ENCODE assay signal across 1 cellular context in the genomic region with DNA sequence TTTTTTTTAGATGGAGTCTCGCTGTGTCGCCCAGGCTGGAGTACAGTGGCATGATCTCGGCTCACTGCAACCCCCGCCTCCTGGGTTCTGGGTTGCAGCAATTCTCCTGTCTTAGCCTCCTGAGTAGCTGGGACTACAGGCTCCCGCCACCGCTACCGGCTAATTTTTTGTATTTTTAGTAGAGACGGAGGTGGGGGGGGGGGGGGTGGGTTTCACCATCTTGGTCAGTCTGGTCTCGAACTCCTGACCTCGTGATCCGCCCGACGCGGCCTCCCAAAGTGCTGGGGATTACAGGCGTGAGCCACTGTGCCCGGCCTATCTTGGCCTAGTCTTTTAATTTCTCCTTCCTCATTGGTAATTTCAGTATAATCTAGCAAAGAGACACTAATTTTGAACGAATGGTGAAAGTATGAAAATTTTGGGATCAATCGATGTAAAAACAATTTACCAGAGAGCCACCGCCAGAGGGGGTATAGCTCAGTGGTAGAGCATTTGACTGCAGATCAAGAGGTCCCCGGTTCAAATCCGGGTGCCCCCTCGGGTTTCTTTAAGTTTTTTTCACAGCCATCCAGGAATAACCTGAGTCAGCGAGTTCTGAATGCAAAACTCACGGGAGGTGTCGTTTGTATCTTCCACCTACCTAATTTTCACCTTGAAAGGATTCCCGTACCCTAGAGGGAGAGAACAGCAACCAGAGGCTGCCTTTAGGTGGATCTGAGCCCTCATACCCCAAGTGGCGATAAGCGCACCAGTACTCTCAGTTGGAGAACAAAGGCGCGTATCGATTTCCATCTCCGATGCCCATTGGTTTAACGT.
A peak's percentile ranks its signal among the peaks of the same experiment; 100 is the strongest.
TF ChIP-seq lines count a peak whose summit lies in the region.

No MANE protein-coding gene starts in this region.

TF ChIP-seq in GM12878, 131 proteins besides CTCF, POLR2A, EP300 and RAD21 (continued from another document):
- TF ChIP-seq, protein P1, sequence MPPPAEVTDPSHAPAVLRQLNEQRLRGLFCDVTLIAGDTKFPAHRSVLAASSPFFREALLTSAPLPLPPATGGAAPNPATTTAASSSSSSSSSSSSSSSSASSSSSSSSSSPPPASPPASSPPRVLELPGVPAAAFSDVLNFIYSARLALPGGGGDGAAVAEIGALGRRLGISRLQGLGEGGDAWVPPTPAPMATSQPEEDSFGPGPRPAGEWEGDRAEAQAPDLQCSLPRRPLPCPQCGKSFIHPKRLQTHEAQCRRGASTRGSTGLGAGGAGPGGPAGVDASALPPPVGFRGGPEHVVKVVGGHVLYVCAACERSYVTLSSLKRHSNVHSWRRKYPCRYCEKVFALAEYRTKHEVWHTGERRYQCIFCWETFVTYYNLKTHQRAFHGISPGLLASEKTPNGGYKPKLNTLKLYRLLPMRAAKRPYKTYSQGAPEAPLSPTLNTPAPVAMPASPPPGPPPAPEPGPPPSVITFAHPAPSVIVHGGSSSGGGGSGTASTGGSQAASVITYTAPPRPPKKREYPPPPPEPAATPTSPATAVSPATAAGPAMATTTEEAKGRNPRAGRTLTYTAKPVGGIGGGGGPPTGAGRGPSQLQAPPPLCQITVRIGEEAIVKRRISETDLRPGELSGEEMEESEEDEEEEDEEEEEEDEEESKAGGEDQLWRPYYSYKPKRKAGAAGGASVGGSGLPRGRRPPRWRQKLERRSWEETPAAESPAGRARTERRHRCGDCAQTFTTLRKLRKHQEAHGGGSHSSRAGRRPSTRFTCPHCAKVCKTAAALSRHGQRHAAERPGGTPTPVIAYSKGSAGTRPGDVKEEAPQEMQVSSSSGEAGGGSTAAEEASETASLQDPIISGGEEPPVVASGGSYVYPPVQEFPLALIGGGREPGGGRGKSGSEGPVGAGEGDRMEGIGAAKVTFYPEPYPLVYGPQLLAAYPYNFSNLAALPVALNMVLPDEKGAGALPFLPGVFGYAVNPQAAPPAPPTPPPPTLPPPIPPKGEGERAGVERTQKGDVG (CRISPR knock-in tag; IDR thresholded peaks at IDR 0.05), result no peak
- TF ChIP-seq, protein P2, sequence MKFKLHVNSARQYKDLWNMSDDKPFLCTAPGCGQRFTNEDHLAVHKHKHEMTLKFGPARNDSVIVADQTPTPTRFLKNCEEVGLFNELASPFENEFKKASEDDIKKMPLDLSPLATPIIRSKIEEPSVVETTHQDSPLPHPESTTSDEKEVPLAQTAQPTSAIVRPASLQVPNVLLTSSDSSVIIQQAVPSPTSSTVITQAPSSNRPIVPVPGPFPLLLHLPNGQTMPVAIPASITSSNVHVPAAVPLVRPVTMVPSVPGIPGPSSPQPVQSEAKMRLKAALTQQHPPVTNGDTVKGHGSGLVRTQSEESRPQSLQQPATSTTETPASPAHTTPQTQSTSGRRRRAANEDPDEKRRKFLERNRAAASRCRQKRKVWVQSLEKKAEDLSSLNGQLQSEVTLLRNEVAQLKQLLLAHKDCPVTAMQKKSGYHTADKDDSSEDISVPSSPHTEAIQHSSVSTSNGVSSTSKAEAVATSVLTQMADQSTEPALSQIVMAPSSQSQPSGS (IDR thresholded peaks at IDR 0.05; ENCODE audit: low read length), result peak; percentile 48; the same call in 1 of the 2 replicates
- TF ChIP-seq BACH1 (IDR thresholded peaks at IDR 0.05; ENCODE audit: borderline replicate concordance), result no peak
- no peak for TF ChIP-seq NR2C1 (IDR thresholded peaks at IDR 0.05)
- TF ChIP-seq TARDBP (IDR thresholded peaks at IDR 0.05; ENCODE audit: borderline replicate concordance), result peak; percentile 93
- 0 out of 2 replicates have a peak, but pooled peaks have one; percentile 41 for TF ChIP-seq DPF2 (IDR thresholded peaks at IDR 0.05)
- no peak for TF ChIP-seq SP1 (IDR thresholded peaks at IDR 0.05; ENCODE audit: low read depth, low read length)
- no peak for TF ChIP-seq MTA3 (IDR thresholded peaks at IDR 0.05; ENCODE audit: borderline replicate concordance, low read length)
- no peak for TF ChIP-seq ESRRA (IDR thresholded peaks at IDR 0.05; ENCODE audit: low read length)
- TF ChIP-seq RELA (IDR thresholded peaks at IDR 0.05; ENCODE audit: borderline replicate concordance, partially characterized antibody), result peak; percentile 9
- TF ChIP-seq HCFC1 (IDR thresholded peaks at IDR 0.05; ENCODE audit: low read length), result no peak
- no peak for TF ChIP-seq SIX5 (IDR thresholded peaks at IDR 0.05; ENCODE audit: low read depth, low read length, severe bottlenecking)
- no peak for TF ChIP-seq ATF3 (IDR thresholded peaks at IDR 0.05; ENCODE audit: borderline replicate concordance, extremely low read depth, low read depth, low read length)
- TF ChIP-seq CHD4 (IDR thresholded peaks at IDR 0.05), result no peak
- TF ChIP-seq ZBTB40 (IDR thresholded peaks at IDR 0.05; ENCODE audit: borderline replicate concordance), result peak; percentile 81; the same call in 1 of the 2 replicates
- no peak for TF ChIP-seq ZNF622 (IDR thresholded peaks at IDR 0.05)
- 0 out of 2 replicates have a peak, but pooled peaks have one; percentile 33 for TF ChIP-seq NKRF (conservative IDR thresholded peaks at IDR 0.05)
- TF ChIP-seq NFXL1 (IDR thresholded peaks at IDR 0.05; ENCODE audit: borderline replicate concordance), result no peak
- no peak for TF ChIP-seq ASH2L (IDR thresholded peaks at IDR 0.05; ENCODE audit: borderline replicate concordance, low read depth)
